In the genomic region with DNA sequence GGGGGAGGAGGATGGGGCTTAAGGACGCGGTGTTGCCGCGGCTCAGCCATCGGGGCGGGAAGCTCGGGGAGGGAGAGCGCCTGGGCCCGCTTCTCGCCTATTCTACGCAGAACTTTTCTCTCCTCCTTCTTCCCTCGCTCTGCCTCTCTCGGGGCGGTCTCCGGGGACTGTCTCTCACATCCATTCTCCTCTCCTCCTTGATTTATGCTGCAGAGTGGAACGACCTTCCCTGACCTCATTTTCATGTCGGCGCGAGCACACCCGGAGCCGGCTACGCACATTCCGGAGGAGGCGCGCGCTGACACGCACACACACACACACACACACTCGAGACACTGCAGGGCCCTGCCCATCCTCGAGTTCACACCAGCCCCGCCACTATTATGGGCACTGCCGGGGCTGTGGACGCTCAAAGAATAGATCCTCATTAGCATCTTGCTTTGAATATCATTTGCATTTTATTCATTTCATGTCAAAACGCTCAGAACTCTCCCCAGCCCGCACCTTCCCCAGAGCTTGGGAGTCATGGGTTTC, we compare ENCODE assay signal across 8 cellular contexts. TPM values are rescaled to one million over a fixed set of nuclear protein-coding genes. Genes with fewer than 3 reads are reported as not detected.
A peak's percentile ranks its signal among the peaks of the same experiment; 100 is the strongest.
DNase-seq lines count a peak whose midpoint lies in the region; ATAC-seq lines count a peak whose summit lies in the region.

No MANE protein-coding gene starts in this region.

- H3K4me1 Mint-ChIP-seq in central memory CD8-positive, alpha-beta T cell = peaks cover 40% of the 10 kb centered on the region

- no peaks in the 10 kb centered on the region for H3K79me2 ChIP-seq in ACC112 (ENCODE audit: control insufficient read depth, insufficient read depth, low read length, unreplicated experiment)

- H3K27ac ChIP-seq in ACC112 (ENCODE audit: low read depth, low read length) (no peak overlapping the region), HUES6 (ENCODE audit: low read depth, low read length) (no peak overlapping the region)

- H3K4me3 Mint-ChIP-seq in central memory CD8-positive, alpha-beta T cell = peak overlapping the region; percentile 68

- H3K9me3 ChIP-seq in HUES6 (ENCODE audit: control insufficient read depth, insufficient read depth, low read depth, low read length) = no peaks in the 10 kb centered on the region
- H3K9me3 ChIP-seq in mucosa of stomach (ENCODE audit: control insufficient read depth, low read length) = no peaks in the 10 kb centered on the region

- peaks cover 82% of the 10 kb centered on the region for H3K27me3 Mint-ChIP-seq in central memory CD8-positive, alpha-beta T cell

- peak overlapping the region; percentile 60 for H3K4me3 ChIP-seq in ACC112 (ENCODE audit: low read depth, low read length)
- peak overlapping the region; percentile 56 for H3K4me3 ChIP-seq in HUES6 (ENCODE audit: low read depth, low read length)
- peak overlapping the region; percentile 21 for H3K4me3 ChIP-seq in mucosa of stomach (ENCODE audit: low read length)

- no peaks in the 10 kb centered on the region for H3K36me3 ChIP-seq in ACC112 (ENCODE audit: insufficient read depth, low read length)
- H3K36me3 ChIP-seq in HUES6 (ENCODE audit: control insufficient read depth, insufficient read depth, low read length) = no peaks in the 10 kb centered on the region
- H3K36me3 ChIP-seq in mucosa of stomach (ENCODE audit: control insufficient read depth, insufficient read depth, low read length) = no peaks in the 10 kb centered on the region

- no peak for ATAC-seq in central memory CD8-positive, alpha-beta T cell (replicated peaks; ENCODE audit: extremely low read depth, poor library complexity, severe bottlenecking)
- no peak for ATAC-seq in GM21447 (IDR thresholded peaks at IDR 0.05; ENCODE audit: unreplicated experiment)

- H3K9ac ChIP-seq in HUES6 (ENCODE audit: low read length) (no peak overlapping the region), mucosa of stomach (ENCODE audit: low read length) (no peak overlapping the region)

- H3K27ac Mint-ChIP-seq in central memory CD8-positive, alpha-beta T cell (ENCODE audit: low read depth) = no peak overlapping the region

- DNase-seq in central memory CD8-positive, alpha-beta T cell (ENCODE audit: low spot score in 2 of 2) = no peak
- no peak for DNase-seq in cerebellum (ENCODE audit: low spot score)
- DNase-seq in Ammon's horn (ENCODE audit: low spot score) = no peak
- no peak for DNase-seq in OCI-M1 (lab: John Stamatoyannopoulos, UW)

- H3K4me1 ChIP-seq in ACC112 (ENCODE audit: control insufficient read depth, insufficient read depth, low read length, unreplicated experiment) (peaks cover 14% of the 10 kb centered on the region), HUES6 (ENCODE audit: control insufficient read depth, insufficient read depth, low read length) (peaks cover 54% of the 10 kb centered on the region), mucosa of stomach (ENCODE audit: control insufficient read depth, insufficient read depth, low read length) (peaks cover 43% of the 10 kb centered on the region)

- no peaks in the 10 kb centered on the region for H3K9me3 Mint-ChIP-seq in central memory CD8-positive, alpha-beta T cell

- H3K27me3 ChIP-seq in ACC112 (ENCODE audit: insufficient read depth, low read length) (peaks cover 95% of the 10 kb centered on the region), HUES6 (ENCODE audit: control insufficient read depth, insufficient read depth, low read length) (peaks cover 95% of the 10 kb centered on the region), mucosa of stomach (ENCODE audit: control insufficient read depth, insufficient read depth, low read length) (peaks cover 77% of the 10 kb centered on the region)

- H3K36me3 Mint-ChIP-seq in central memory CD8-positive, alpha-beta T cell (ENCODE audit: insufficient read depth) = peaks cover 10% of the 10 kb centered on the region

- no peak overlapping the region for H2AFZ ChIP-seq in ACC112 (ENCODE audit: low read length, unreplicated experiment)

RNA-seq across cellular contexts. Expression of a gene that starts 36.7 kb away (rescaled TPM):
- not detected for total RNA-seq in cerebellum
